Comparison of ENCODE assay signal across 25 cellular contexts in genomic region chr10:109851595-109851994, GRCh38.
"Had no signal": no experiment of that assay in that cellular context is flagged by ENCODE, and none has a peak within 500 bp of the region (broad histone marks: within the 10 kb centered on the region; RNA-seq: fewer than 3 reads in every experiment).

No MANE protein-coding gene starts in this region.

- H3K36me3 ChIP-seq: lower lobe of right lung, ovary, sigmoid colon, spleen, tibial artery had no signal

- DNase-seq: effector CD8-positive, alpha-beta T cell; endodermal cell; erythroblast; immature natural killer cell; lower lobe of right lung; mesenchymal stem cell; mucosa of descending colon; naive B cell; ovary; posterior cingulate gyrus; right cardiac atrium; sigmoid colon; spleen; stimulated activated CD4-positive, alpha-beta T cell treated with anti-CD3 and anti-CD28 coated beads, Interleukin-4, amount 100 ng/mL, for 4 hours; stimulated activated naive CD8-positive, alpha-beta T cell treated with anti-CD3 and anti-CD28 coated beads, Interleukin-15, Interleukin-2, amounts not matched to agents 100 U/mL and 50 U/mL, for 24 hours; testis; tibial artery had no signal

- H3K4me3 ChIP-seq: lower lobe of right lung, mucosa of descending colon, ovary, psoas muscle, sigmoid colon, spleen, testis, tibial artery had no signal

- H3K27me3 ChIP-seq: ovary, sigmoid colon, spleen, testis, tibial artery had no signal

- H3K36me3 Mint-ChIP-seq: immature natural killer cell; mesothelial cell of epicardium; naive B cell; stimulated activated memory B cell treated with anti-CD40 and anti-IgM and Interleukin-4, amounts not matched to agents 10 μg/mL and 1 μg/mL and 100 μg/mL, for 72 hours; type B pancreatic cell had no signal

- H3K27ac ChIP-seq: lower lobe of right lung, ovary, psoas muscle, sigmoid colon, spleen, testis, tibial artery had no signal

- H3K4me3 Mint-ChIP-seq: endodermal cell; immature natural killer cell; mesothelial cell of epicardium; nephron; stimulated activated memory B cell treated with anti-CD40 and anti-IgM and Interleukin-4, amounts not matched to agents 10 μg/mL and 1 μg/mL and 100 μg/mL, for 72 hours had no signal

- H3K4me1 Mint-ChIP-seq: nephron had no signal

- H3K27ac Mint-ChIP-seq: endodermal cell; mesothelial cell of epicardium; nephron; stimulated activated memory B cell treated with anti-CD40 and anti-IgM and Interleukin-4, amounts not matched to agents 10 μg/mL and 1 μg/mL and 100 μg/mL, for 72 hours; type B pancreatic cell had no signal

- FAIRE-seq: colon, frontal cortex, keratinocyte had no signal

- H3K9me3 Mint-ChIP-seq: endodermal cell; immature natural killer cell; mesothelial cell of epicardium; naive B cell; nephron; stimulated activated memory B cell treated with anti-CD40 and anti-IgM and Interleukin-4, amounts not matched to agents 10 μg/mL and 1 μg/mL and 100 μg/mL, for 72 hours; type B pancreatic cell had no signal

- H3K9me3 ChIP-seq: lower lobe of right lung, mucosa of descending colon, ovary, psoas muscle, sigmoid colon, spleen, testis, tibial artery had no signal

- H3K4me1 ChIP-seq: testis had no signal
